ENCODE assay signal across 8 cellular contexts in the genomic region with DNA sequence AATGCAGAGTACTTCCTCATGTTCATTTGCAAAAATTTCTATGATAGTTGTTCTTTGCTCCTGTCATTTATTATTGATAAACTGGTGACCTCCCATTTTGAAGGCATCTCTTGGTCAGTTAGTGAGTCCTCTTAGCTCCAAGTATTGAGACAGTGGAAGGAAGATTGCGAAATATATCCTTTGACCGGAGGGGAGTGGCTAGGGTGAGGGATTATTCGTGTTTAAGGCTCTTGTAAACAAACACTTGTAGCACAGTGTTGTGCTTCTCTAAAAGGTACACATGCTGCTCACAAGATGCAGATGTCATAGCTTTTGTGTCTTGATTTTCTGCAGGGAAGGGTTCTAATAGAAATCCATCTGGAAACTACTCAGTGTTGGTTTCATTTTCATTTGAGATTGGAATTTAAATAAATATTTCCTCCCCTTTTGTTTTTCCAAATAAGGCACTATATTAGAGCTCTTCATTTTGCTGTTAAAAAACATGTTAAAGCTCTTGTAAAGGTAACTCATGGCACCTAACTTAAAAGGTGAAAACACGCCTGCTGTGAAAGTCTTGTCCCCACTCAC. TPM values are rescaled to one million over a fixed set of nuclear protein-coding genes. Genes with fewer than 3 reads are reported as not detected.
A peak's percentile ranks its signal among the peaks of the same experiment; 100 is the strongest.
DNase-seq lines count a peak whose midpoint lies in the region; ATAC-seq and TF ChIP-seq lines count a peak whose summit lies in the region.

No MANE protein-coding gene starts in this region.

- H4K20me1 ChIP-seq in MM.1S (ENCODE audit: insufficient read depth, low read length) = peaks cover 3% of the 10 kb centered on the region; the same call in 1 of the 2 replicates

- peaks cover 79% of the 10 kb centered on the region for H3K79me2 ChIP-seq in MM.1S (ENCODE audit: low read length)

- H3K9me3 ChIP-seq in colonic mucosa (no peaks in the 10 kb centered on the region), MM.1S (replicated peaks; ENCODE audit: insufficient read depth, low read length) (no peaks in the 10 kb centered on the region)

- H3F3A ChIP-seq in MM.1S (ENCODE audit: insufficient read depth, low read length) = no peaks in the 10 kb centered on the region

- DNase-seq in AG10803 (ENCODE audit: low read depth) (peak; percentile 51), M059J (ENCODE audit: low read depth) (peak; percentile 58), colonic mucosa (peak; percentile 64), mucosa of gallbladder (ENCODE audit: low spot score) (peak; percentile 65), MM.1S (no peak)
- no peak for DNase-seq in stimulated activated CD4-positive, alpha-beta T cell treated with anti-CD3 and anti-CD28 coated beads, Interleukin-4, amount 100 ng/mL, for 24 hours

- H3K4me2 ChIP-seq in MM.1S (ENCODE audit: low read depth, low read length) = no peak overlapping the region

- H3K4me3 ChIP-seq in AG10803 (ENCODE audit: low read length) = peak overlapping the region; percentile 57
- H3K4me3 ChIP-seq in colonic mucosa = no peak overlapping the region
- no peak overlapping the region for H3K4me3 ChIP-seq in MM.1S (ENCODE audit: low read length)

- TF ChIP-seq CTCF in AG10803 (conservative IDR thresholded peaks at IDR 0.05; ENCODE audit: low read length) (no peak), colonic mucosa (IDR thresholded peaks at IDR 0.05) (no peak), MM.1S (IDR thresholded peaks at IDR 0.05; ENCODE audit: low read length) (no peak)

- H3K27me3 ChIP-seq in colonic mucosa (no peaks in the 10 kb centered on the region), MM.1S (replicated peaks; ENCODE audit: insufficient read depth, low read length) (no peaks in the 10 kb centered on the region)

- H3K4me1 ChIP-seq in colonic mucosa (no peaks in the 10 kb centered on the region), MM.1S (ENCODE audit: low read length) (no peaks in the 10 kb centered on the region)

- H3K36me3 ChIP-seq in colonic mucosa (no peaks in the 10 kb centered on the region), MM.1S (replicated peaks; ENCODE audit: insufficient read depth, low read length) (no peaks in the 10 kb centered on the region)

- H2AFZ ChIP-seq in MM.1S (ENCODE audit: low read length) = no peak overlapping the region

- peak overlapping the region in 1 of 2 donors; percentile 26 for H3K9ac ChIP-seq in colonic mucosa (ENCODE audit: low read depth in 2 of 2, low read length in 2 of 2)
- no peak overlapping the region for H3K9ac ChIP-seq in MM.1S (ENCODE audit: low read length)

- intact Hi-C loops in colonic mucosa (cut with DNase I) = no loop called here

- no peak for ATAC-seq in HG02642 (IDR thresholded peaks at IDR 0.05; ENCODE audit: poor library complexity, unreplicated experiment)
- no peak for ATAC-seq in HG02981 (IDR thresholded peaks at IDR 0.05; ENCODE audit: unreplicated experiment)

- no peak overlapping the region for H3K27ac ChIP-seq in colonic mucosa
- H3K27ac ChIP-seq in MM.1S (ENCODE audit: low read length) = no peak overlapping the region

- no peaks in the 10 kb centered on the region for H3K9me2 ChIP-seq in MM.1S (replicated peaks; ENCODE audit: insufficient read depth, low read length)

RNA-seq across cellular contexts. Expression of a gene that starts 21.8 kb away (rescaled TPM):
- 7.2 and 10.7 TPM in 2 replicates for total RNA-seq in M059J (2014; rRNA removed; shearing (Covaris generic))
- total RNA-seq in colonic mucosa = 10 to 100 TPM in 1 of 2 donors, 1 to 10 TPM in 1; 8.8 to 11.3 TPM
- total RNA-seq in mucosa of gallbladder = 11.6 TPM

Comparison
In these comparisons a context has a peak if more than half of its experiments do, and no peak if none do; other contexts are left out.
1. DNase-seq: peak in AG10803 (single experiment), M059J (single experiment), colonic mucosa (single experiment) and mucosa of gallbladder (single experiment); none in MM.1S (single experiment) and stimulated activated CD4-positive, alpha-beta T cell treated with anti-CD3 and anti-CD28 coated beads, Interleukin-4, amount 100 ng/mL, for 24 hours (single experiment).